1 cellular context compared by ENCODE assay signal in the genomic region with DNA sequence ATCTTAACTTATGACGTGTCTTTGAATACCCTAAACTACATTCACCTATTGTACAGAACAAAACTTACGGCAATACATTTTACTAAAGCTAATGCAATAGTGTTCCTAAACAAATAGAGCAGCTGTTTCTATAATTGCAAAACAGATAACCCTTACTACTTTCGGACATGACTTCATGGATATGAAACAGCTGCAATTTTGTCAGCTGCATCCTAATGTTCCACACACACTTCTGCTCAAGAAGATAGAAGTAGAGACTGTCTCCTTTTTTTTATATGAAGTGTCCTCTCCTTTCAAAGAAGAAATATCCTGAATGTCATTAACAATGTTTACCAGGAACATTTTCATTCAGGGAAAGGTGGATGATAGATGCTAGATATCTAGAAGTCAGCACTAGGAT.
TF ChIP-seq lines count a peak whose summit lies in the region.

No MANE protein-coding gene starts in this region.

TF ChIP-seq in SK-N-SH treated with all-trans-retinoic acid at 6 μM for 48 hours, 23 proteins besides CTCF, POLR2A, EP300 and RAD21 (continued from another document):
- no peak for TF ChIP-seq ZC3H10 (CRISPR knock-in tag; IDR thresholded peaks at IDR 0.05)
TF ChIP-seq in SK-N-SH treated with all-trans-retinoic acid at 6 μM for 48 hours: peak in this region for 0.
